16 cellular contexts compared by ENCODE assay signal in genomic region chr21:34942911-34943310, GRCh38.
DNase-seq lines count a peak whose midpoint lies in the region; ATAC-seq and TF ChIP-seq lines count a peak whose summit lies in the region.
"Had no signal": no experiment of that assay in that cellular context is flagged by ENCODE, and none has a peak within 500 bp of the region (broad histone marks: within the 10 kb centered on the region; RNA-seq: fewer than 3 reads in every experiment).

No MANE protein-coding gene starts in this region.

- no peak for DNase-seq in activated CD8-positive, alpha-beta T cell treated with anti-CD3 and anti-CD28 coated beads for 36 hours
- no peak for DNase-seq in activated CD8-positive, alpha-beta T cell treated with anti-CD3 and anti-CD28 coated beads, Interleukin-2, amount 10 ng/mL, durations not matched to agents 7 days and 5 days
- DNase-seq in IMR-90 (no peak), sciatic nerve (ENCODE audit: low spot score) (no peak), HEK293T (ENCODE audit: extremely low spot score) (no peak), GM10266 (ENCODE audit: extremely low spot score) (no peak)
- DNase-seq in activated T-cell treated with anti-CD3 and anti-CD28 coated beads, Interleukin-2, amount 50 U/mL, for 48 hours: peak; percentile 65 to 69
- DNase-seq: ACHN, aorta, GDM1, NCI-H1694, OCI-M1 had no signal

- no peak overlapping the region for H3K23ac ChIP-seq in IMR-90 (ENCODE audit: low read depth, low read length)

- peaks cover 5% of the 10 kb centered on the region for H3K36me3 Mint-ChIP-seq in activated CD8-positive, alpha-beta T cell treated with anti-CD3 and anti-CD28 coated beads for 36 hours (ENCODE audit: low read depth)
- peaks cover 13% of the 10 kb centered on the region for H3K36me3 Mint-ChIP-seq in activated CD8-positive, alpha-beta T cell treated with anti-CD3 and anti-CD28 coated beads, Interleukin-2, amount 10 ng/mL, durations not matched to agents 7 days and 5 days (ENCODE audit: low read depth)

- intact Hi-C loops in activated CD8-positive, alpha-beta T cell treated with anti-CD3 and anti-CD28 coated beads for 36 hours (cut with micrococcal nuclease): loop anchor here (5.0 kb wide), 1 partner anchor 104 kb away; the partner anchor contains the start of gene RUNX1
- intact Hi-C loops in IMR-90 (cut with micrococcal nuclease) (no loop called here), sciatic nerve (cut with DNase I) (no loop called here)

- H2BK15ac ChIP-seq in IMR-90 (ENCODE audit: low read depth, low read length): peak overlapping the region; percentile 28; the same call in 1 of the 3 replicates

- no peak for TF ChIP-seq POLR2A in IMR-90 (IDR thresholded peaks at IDR 0.05; ENCODE audit: low read depth, low read length)

- H4K5ac ChIP-seq in IMR-90 (ENCODE audit: low read depth, low read length): no peak overlapping the region

- CTCF ChIA-PET in activated CD8-positive, alpha-beta T cell treated with anti-CD3 and anti-CD28 coated beads for 36 hours (lab: Charles Lee): interaction anchor here (1.5 to 1.7 kb wide), 2 partner anchors 9 to 53 kb away, joined by 4 to 6 read pairs; no protein-coding TSS in a partner anchor
- CTCF ChIA-PET in activated CD8-positive, alpha-beta T cell treated with anti-CD3 and anti-CD28 coated beads, Interleukin-2, amount 10 ng/mL, durations not matched to agents 7 days and 5 days (lab: Charles Lee): interaction anchor here (1.1 to 1.3 kb wide), 3 partner anchors 9 to 106 kb away, joined by 4 to 5 read pairs (median 5); no protein-coding TSS in a partner anchor
- CTCF ChIA-PET in IMR-90 (lab: Yijun Ruan, JAX): no interaction called here
- CTCF ChIA-PET in HEK293T (lab: Yijun Ruan, JAX): no interaction called here

- H3K4me3 ChIP-seq in IMR-90 (ENCODE audit: insufficient read depth, low read depth, low read length): no peak overlapping the region
- H3K4me3 ChIP-seq: SK-N-MC had no signal

- no peak overlapping the region for H4K8ac ChIP-seq in IMR-90 (ENCODE audit: low read depth in 2 of 2, low read length in 2 of 2)

- H3K27me3 Mint-ChIP-seq in activated CD8-positive, alpha-beta T cell treated with anti-CD3 and anti-CD28 coated beads for 36 hours: no peaks in the 10 kb centered on the region
- peaks cover 6% of the 10 kb centered on the region for H3K27me3 Mint-ChIP-seq in activated CD8-positive, alpha-beta T cell treated with anti-CD3 and anti-CD28 coated beads, Interleukin-2, amount 10 ng/mL, durations not matched to agents 7 days and 5 days (ENCODE audit: low read depth)

- H2BK5ac ChIP-seq in IMR-90 (ENCODE audit: low read depth, low read length, poor library complexity, severe bottlenecking): no peak overlapping the region

- 0 out of 2 replicates have a peak overlapping the region, but pooled peaks have one; percentile 16 for H2BK20ac ChIP-seq in IMR-90 (ENCODE audit: low read depth, low read length)

- H2AFZ ChIP-seq in IMR-90 (replicated peaks; ENCODE audit: low read length, poor library complexity): no peak overlapping the region

- H3K79me1 ChIP-seq in IMR-90 (ENCODE audit: low read depth in 1 of 2, low read length in 2 of 2): peaks cover 0 to 7% of the 10 kb centered on the region in 2 experiments; a peak in 1 of 4 replicates

- no peak overlapping the region for H3K9ac ChIP-seq in IMR-90 (ENCODE audit: low read depth, low read length)

- H3K4me2 ChIP-seq in IMR-90 (ENCODE audit: low read depth, low read length): no peak overlapping the region

- no peak overlapping the region for H2BK120ac ChIP-seq in IMR-90 (ENCODE audit: low read depth, low read length)

- 0 out of 2 replicates have a peak overlapping the region, but pooled peaks have one; percentile 3 for H3K4ac ChIP-seq in IMR-90 (ENCODE audit: low read depth, low read length)

- peaks cover 96% of the 10 kb centered on the region for H3K4me1 Mint-ChIP-seq in activated CD8-positive, alpha-beta T cell treated with anti-CD3 and anti-CD28 coated beads for 36 hours (ENCODE audit: low read depth)
- H3K4me1 Mint-ChIP-seq in activated CD8-positive, alpha-beta T cell treated with anti-CD3 and anti-CD28 coated beads, Interleukin-2, amount 10 ng/mL, durations not matched to agents 7 days and 5 days (ENCODE audit: low read depth): peaks cover 40% of the 10 kb centered on the region

- H3K27me3 ChIP-seq in IMR-90 (ENCODE audit: control insufficient read depth, insufficient read depth, low read length): no peaks in the 10 kb centered on the region

- no peak overlapping the region; the same call in 1 of the 2 replicates for H2AK5ac ChIP-seq in IMR-90 (ENCODE audit: low read depth, low read length)

- no peak overlapping the region for H3K14ac ChIP-seq in IMR-90 (replicated peaks; ENCODE audit: low read depth, low read length)

- peak overlapping the region; percentile 16 for H3K4me3 Mint-ChIP-seq in activated CD8-positive, alpha-beta T cell treated with anti-CD3 and anti-CD28 coated beads for 36 hours
- H3K4me3 Mint-ChIP-seq in activated CD8-positive, alpha-beta T cell treated with anti-CD3 and anti-CD28 coated beads, Interleukin-2, amount 10 ng/mL, durations not matched to agents 7 days and 5 days: no peak overlapping the region

- H3K36me3 ChIP-seq in IMR-90 (ENCODE audit: control insufficient read depth, insufficient read depth, low read length): no peaks in the 10 kb centered on the region

- no peak overlapping the region; the same call in 1 of the 2 replicates for H3K18ac ChIP-seq in IMR-90 (ENCODE audit: low read depth, low read length)

- H3K27ac Mint-ChIP-seq in activated CD8-positive, alpha-beta T cell treated with anti-CD3 and anti-CD28 coated beads for 36 hours: peak overlapping the region; percentile 95
- no peak overlapping the region for H3K27ac Mint-ChIP-seq in activated CD8-positive, alpha-beta T cell treated with anti-CD3 and anti-CD28 coated beads, Interleukin-2, amount 10 ng/mL, durations not matched to agents 7 days and 5 days
- H3K27ac Mint-ChIP-seq: progenitor cell of endocrine pancreas had no signal

- no peak overlapping the region for H3K56ac ChIP-seq in IMR-90 (ENCODE audit: extremely low read depth, insufficient read depth, low read length)

- peaks cover 7% of the 10 kb centered on the region; the same call in 1 of the 2 replicates for H3K9me1 ChIP-seq in IMR-90 (ENCODE audit: insufficient read depth, low read length)

- dilution Hi-C loops in IMR-90 (cut with HindIII; ENCODE audit: low sequenced_read_pairs, unreplicated experiment): no loop called here

- WGBS in IMR-90 (ENCODE audit: extremely low coverage in 2 of 2, insufficient read length in 1 of 2), 2 experiments: 100% methylated on average over 2 of the region's 7 CpGs; no CpG with 5 or more reads in 1 of the 2 experiments

- no peak for TF ChIP-seq CTCF in activated CD8-positive, alpha-beta T cell treated with anti-CD3 and anti-CD28 coated beads for 36 hours (IDR thresholded peaks at IDR 0.05)
- TF ChIP-seq CTCF in IMR-90 (conservative IDR thresholded peaks at IDR 0.05; ENCODE audit: low read depth, low read length): no peak
- TF ChIP-seq CTCF in GM10266 (IDR thresholded peaks at IDR 0.05; ENCODE audit: control insufficient read depth, insufficient read depth, low read depth, missing control alignments): no peak

- H2AK9ac ChIP-seq in IMR-90 (replicated peaks; ENCODE audit: low read depth, low read length, poor library complexity): no peak overlapping the region

- H3K9me3 ChIP-seq in IMR-90 (ENCODE audit: control insufficient read depth, insufficient read depth, low read length): no peaks in the 10 kb centered on the region

- BruUV-seq in IMR-90 (replicated peaks; lab: Mats Ljungman, UMichigan): no TSS peak

- peak; percentile 18 for ATAC-seq in activated CD8-positive, alpha-beta T cell treated with anti-CD3 and anti-CD28 coated beads for 36 hours
- no peak for ATAC-seq in activated CD8-positive, alpha-beta T cell treated with anti-CD3 and anti-CD28 coated beads, Interleukin-2, amount 10 ng/mL, durations not matched to agents 7 days and 5 days
- ATAC-seq in IMR-90 (ENCODE audit: low read depth) (no peak), sciatic nerve (peak; percentile 28), HG02938 (IDR thresholded peaks at IDR 0.05; ENCODE audit: unreplicated experiment) (no peak)

- TF ChIP-seq RAD21 in IMR-90 (IDR thresholded peaks at IDR 0.05; ENCODE audit: low read length): no peak

- H3K27ac ChIP-seq in IMR-90 (ENCODE audit: insufficient read depth, low read length): no peak overlapping the region
- H3K27ac ChIP-seq: SK-N-MC, VCaP had no signal

- in situ Hi-C loops in IMR-90 (cut with MboI; ENCODE audit: low sequenced_read_pairs): no loop called here

- H3K9me3 Mint-ChIP-seq in activated CD8-positive, alpha-beta T cell treated with anti-CD3 and anti-CD28 coated beads for 36 hours: no peaks in the 10 kb centered on the region
- no peaks in the 10 kb centered on the region for H3K9me3 Mint-ChIP-seq in activated CD8-positive, alpha-beta T cell treated with anti-CD3 and anti-CD28 coated beads, Interleukin-2, amount 10 ng/mL, durations not matched to agents 7 days and 5 days (ENCODE audit: insufficient read depth)

- H4K20me1 ChIP-seq in IMR-90 (ENCODE audit: insufficient read depth, low read length): no peaks in the 10 kb centered on the region

- peaks cover 8% of the 10 kb centered on the region for H3K4me1 ChIP-seq in IMR-90 (ENCODE audit: control insufficient read depth, insufficient read depth, low read length)

- POLR2A ChIA-PET in activated CD8-positive, alpha-beta T cell treated with anti-CD3 and anti-CD28 coated beads for 36 hours (lab: Charles Lee): interaction anchor here (0.6 to 1.8 kb wide), 10 partner anchors 9 to 247 kb away, joined by 3 to 6 read pairs (median 4); no protein-coding TSS in a partner anchor
- POLR2A ChIA-PET in activated CD8-positive, alpha-beta T cell treated with anti-CD3 and anti-CD28 coated beads, Interleukin-2, amount 10 ng/mL, durations not matched to agents 7 days and 5 days (lab: Charles Lee): no interaction called here
- POLR2A ChIA-PET in IMR-90 (lab: Charles Lee; ENCODE audit: unreplicated experiment) (no interaction called here), HEK293T (lab: Yijun Ruan, JAX) (no interaction called here)

- no peak overlapping the region for H4K91ac ChIP-seq in IMR-90 (ENCODE audit: insufficient read depth, low read depth, low read length)

TF ChIP-seq in IMR-90, 13 proteins besides CTCF, POLR2A, EP300 and RAD21 (continues in another document):
- no peak for TF ChIP-seq CEBPB (IDR thresholded peaks at IDR 0.05; ENCODE audit: low read depth, low read length)
- TF ChIP-seq SMC3 (IDR thresholded peaks at IDR 0.05; ENCODE audit: low read depth, low read length): no peak

TF ChIP-seq in HEK293T, 16 proteins besides CTCF, POLR2A, EP300 and RAD21:
- TF ChIP-seq ARNT (IDR thresholded peaks at IDR 0.05): no peak
- no peak for TF ChIP-seq L3MBTL2 (conservative IDR thresholded peaks at IDR 0.05)
- TF ChIP-seq CTBP1 (IDR thresholded peaks at IDR 0.05; ENCODE audit: borderline replicate concordance): no peak

Comparison
In these comparisons a context has a peak if more than half of its experiments do, and no peak if none do; other contexts are left out.
1. ATAC-seq: peak in activated CD8-positive, alpha-beta T cell treated with anti-CD3 and anti-CD28 coated beads for 36 hours (single experiment) and sciatic nerve (single experiment); none in activated CD8-positive, alpha-beta T cell treated with anti-CD3 and anti-CD28 coated beads, Interleukin-2, amount 10 ng/mL, durations not matched to agents 7 days and 5 days (single experiment), IMR-90 (single experiment) and HG02938 (single experiment).
2. DNase-seq: peak in activated T-cell treated with anti-CD3 and anti-CD28 coated beads, Interleukin-2, amount 50 U/mL, for 48 hours (2 of 2); none in activated CD8-positive, alpha-beta T cell treated with anti-CD3 and anti-CD28 coated beads for 36 hours (single experiment), activated CD8-positive, alpha-beta T cell treated with anti-CD3 and anti-CD28 coated beads, Interleukin-2, amount 10 ng/mL, durations not matched to agents 7 days and 5 days (single experiment), IMR-90 (single experiment), sciatic nerve (single experiment), HEK293T (single experiment) and GM10266 (single experiment).
3. CTCF ChIA-PET loops: an anchor here in activated CD8-positive, alpha-beta T cell treated with anti-CD3 and anti-CD28 coated beads for 36 hours (1.5 to 1.7 kb wide) and activated CD8-positive, alpha-beta T cell treated with anti-CD3 and anti-CD28 coated beads, Interleukin-2, amount 10 ng/mL, durations not matched to agents 7 days and 5 days (1.1 to 1.3 kb wide); none called in IMR-90 and HEK293T.